In the genomic region with DNA sequence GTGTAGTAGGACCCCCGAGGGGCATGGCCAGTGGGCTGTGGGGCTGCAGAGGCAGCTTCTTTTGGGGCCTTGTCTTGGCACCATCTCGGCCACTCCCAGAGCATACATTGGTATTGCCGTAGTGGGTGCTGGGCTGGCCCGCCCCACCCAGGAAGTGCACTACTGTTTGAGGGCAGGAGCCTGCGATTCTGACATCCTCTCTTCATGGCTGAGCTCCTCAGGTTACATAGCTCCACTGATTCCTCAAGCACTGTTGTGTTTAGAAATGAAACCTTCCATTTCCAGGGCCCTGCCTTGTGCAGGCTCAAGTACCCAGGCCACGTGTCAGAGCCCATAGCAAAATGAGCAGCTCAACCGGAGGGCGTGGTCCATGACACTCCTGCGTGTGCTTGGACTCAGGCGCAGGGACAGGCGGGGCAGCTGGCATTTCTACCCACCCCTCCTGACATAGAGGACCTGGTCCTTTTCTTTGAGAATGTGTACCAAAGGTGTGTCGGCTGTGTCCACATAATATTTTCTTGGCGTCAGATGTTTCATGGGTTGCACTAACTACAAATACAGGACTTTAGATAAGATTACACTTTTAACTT, we compare ENCODE assay signal across 9 cellular contexts.
DNase-seq lines count a peak whose midpoint lies in the region; ATAC-seq, FAIRE-seq and TF ChIP-seq lines count a peak whose summit lies in the region.
"Had no signal": no experiment of that assay in that cellular context is flagged by ENCODE, and none has a peak within 500 bp of the region (broad histone marks: within the 10 kb centered on the region; RNA-seq: fewer than 3 reads in every experiment).

No MANE protein-coding gene starts in this region.

- peak; percentile 28 for DNase-seq in SIG-M5 treated with dmso at 0.1 percent for 504 hours (lab: John Stamatoyannopoulos, UW; ENCODE audit: unreplicated experiment)
- no peak for DNase-seq in SIG-M5 (lab: John Stamatoyannopoulos, UW)
- peak; percentile 46 for DNase-seq in SHP77 treated with DMSO at 0.1 percent for 48 hours (lab: John Stamatoyannopoulos, UW)
- DNase-seq in bronchial epithelial cell (ENCODE audit: low read depth), result peak; percentile 75
- peak in 2 of 3 experiments; percentile 20 to 44 for DNase-seq in stimulated activated CD4-positive, alpha-beta T cell treated with anti-CD3 and anti-CD28 coated beads, TNF-alpha, amount 100 ng/mL, for 24 hours (ENCODE audit: low read depth in 3 of 3)
- DNase-seq in D341Med (ENCODE audit: low spot score), result no peak
- no peak for DNase-seq in HFFc6

- H3K4me3 Mint-ChIP-seq in HFFc6, result no peak overlapping the region
- H3K4me3 Mint-ChIP-seq: neural crest cell had no signal

- peaks cover 46% of the 10 kb centered on the region for H3K36me3 Mint-ChIP-seq in HFFc6 (ENCODE audit: low read depth)

- TF ChIP-seq CTCF in bronchial epithelial cell (IDR thresholded peaks at IDR 0.05; ENCODE audit: insufficient read depth, low read length, severe bottlenecking), result no peak
- no peak for TF ChIP-seq CTCF in HFFc6 (IDR thresholded peaks at IDR 0.05)

- no peaks in the 10 kb centered on the region for H3K36me3 ChIP-seq in bronchial epithelial cell (ENCODE audit: control insufficient read depth, insufficient read depth, low read length)

- peaks cover 2% of the 10 kb centered on the region; the same call in 1 of the 2 replicates for H3K27me3 Mint-ChIP-seq in HFFc6 (ENCODE audit: insufficient read depth)

- H3K4me1 Mint-ChIP-seq in HFFc6 (ENCODE audit: low read depth), result peaks cover 34% of the 10 kb centered on the region

- H3K27ac Mint-ChIP-seq in HFFc6, result no peak overlapping the region

- ATAC-seq in HG03066 (IDR thresholded peaks at IDR 0.05; ENCODE audit: low read depth, unreplicated experiment), result peak; percentile 49

- H3K27me3 ChIP-seq in bronchial epithelial cell (ENCODE audit: control insufficient read depth, insufficient read depth, low read length), result no peaks in the 10 kb centered on the region

- no peak overlapping the region for H3K4me3 ChIP-seq in bronchial epithelial cell (ENCODE audit: low read depth, low read length)

- H3K9me3 Mint-ChIP-seq in HFFc6, result peaks cover 37% of the 10 kb centered on the region
- H3K9me3 Mint-ChIP-seq: neural crest cell had no signal

- peak; percentile 97 for FAIRE-seq in bronchial epithelial cell (lab: Jason Lieb, UNC)

Comparison
In these comparisons a context has a peak if more than half of its experiments do, and no peak if none do; other contexts are left out.
1. DNase-seq: peak in SIG-M5 treated with dmso at 0.1 percent for 504 hours (single experiment), SHP77 treated with DMSO at 0.1 percent for 48 hours (single experiment), bronchial epithelial cell (single experiment) and stimulated activated CD4-positive, alpha-beta T cell treated with anti-CD3 and anti-CD28 coated beads, TNF-alpha, amount 100 ng/mL, for 24 hours (2 of 3); none in SIG-M5 (single experiment), D341Med (single experiment) and HFFc6 (single experiment).